In genomic region chr1:180533571-180533987, GRCh38 we compare ENCODE assay signal across 8 cellular contexts. TPM values are rescaled to one million over a fixed set of nuclear protein-coding genes. Genes with fewer than 3 reads are reported as not detected.
A peak's percentile ranks its signal among the peaks of the same experiment; 100 is the strongest.
DNase-seq lines count a peak whose midpoint lies in the region; ATAC-seq, FAIRE-seq and TF ChIP-seq lines count a peak whose summit lies in the region.

No MANE protein-coding gene starts in this region.

- H3K4me3 Mint-ChIP-seq in chondrocyte (ENCODE audit: unreplicated experiment): no peak overlapping the region

- CTCF ChIA-PET in HepG2 (lab: Yijun Ruan, JAX; ENCODE audit: low intra/inter-chr PET ratio, low total read pairs): interaction anchor here (1.3 to 2.5 kb wide), 3 partner anchors 18 to 330 kb away, joined by 6 to 31 read pairs (median 6); no protein-coding TSS in a partner anchor

- peak; percentile 83 for FAIRE-seq in HepG2 (lab: Jason Lieb, UNC)

- peak overlapping the region in 1 of 3 experiments; percentile 4; a peak in 1 of 6 replicates for H3K4me3 ChIP-seq in HepG2 (replicated peaks in 1 of 3; ENCODE audit: insufficient read depth in 1 of 3, low read depth in 2 of 3, low read length in 3 of 3)

- peaks cover 2 to 4% of the 10 kb centered on the region in 2 experiments; a peak in 3 of 5 replicates for H3K27me3 ChIP-seq in HepG2 (ENCODE audit: control insufficient read depth in 1 of 2, insufficient read depth in 2 of 2, low read length in 2 of 2)

- no peaks in the 10 kb centered on the region for H3K36me3 ChIP-seq in HepG2 (replicated peaks in 1 of 2; ENCODE audit: control insufficient read depth in 1 of 2, insufficient read depth in 2 of 2, low read length in 2 of 2)

- BruUV-seq in HepG2 (replicated peaks; lab: Mats Ljungman, UMichigan): no TSS peak

- no peaks in the 10 kb centered on the region for H3K9me3 ChIP-seq in HepG2 (ENCODE audit: low read length)

- H3K4me1 ChIP-seq in HepG2 (ENCODE audit: insufficient read depth, low read length): peaks cover 22% of the 10 kb centered on the region; the same call in 1 of the 2 replicates

- DNase-seq in G401 (ENCODE audit: low spot score): peak; percentile 51
- DNase-seq in NCI-H446 (lab: John Stamatoyannopoulos, UW): peak; percentile 56 to 85
- peak; percentile 68 for DNase-seq in activated CD4-positive, CD25-positive, alpha-beta regulatory T cell treated with anti-CD3 and anti-CD28 coated beads, Interleukin-2, amount 50 U/mL, for 72 hours
- DNase-seq in chondrocyte (ENCODE audit: low spot score): no peak
- peak; percentile 53 for DNase-seq in HepG2 (ENCODE audit: low spot score)
- peak; percentile 45 for DNase-seq in stimulated activated CD8-positive, alpha-beta memory T cell treated with anti-CD3 and anti-CD28 coated beads, Interleukin-12 subunit alpha, Interleukin-12 subunit beta, amount 100 ng/mL, for 1 hour (ENCODE audit: low read depth)
- DNase-seq in GOT3 (lab: John Stamatoyannopoulos, UW): no peak

- no peak for TF ChIP-seq EP300 in HepG2 (IDR thresholded peaks at IDR 0.05; ENCODE audit: low read depth in 2 of 2, low read length in 2 of 2)
- TF ChIP-seq EP300 in HepG2 (CRISPR knock-in tag; IDR thresholded peaks at IDR 0.05; ENCODE audit: borderline replicate concordance): no peak

- 0 out of 2 replicates have a peak overlapping the region, but pooled peaks have one; percentile 12 for H3K9ac ChIP-seq in HepG2 (ENCODE audit: insufficient read depth, low read depth, low read length)

- TF ChIP-seq RAD21 in HepG2 (CRISPR knock-in tag; IDR thresholded peaks at IDR 0.05): peak; percentile 76

- POLR2A ChIA-PET in HepG2 (lab: Yijun Ruan, JAX): no interaction called here

- H3K4me2 ChIP-seq in HepG2 (ENCODE audit: low read depth, low read length): peak overlapping the region; percentile 44

- H2AFZ ChIP-seq in HepG2 (ENCODE audit: low read length): peak overlapping the region; percentile 86

- WGBS in HepG2 (ENCODE audit: low lambda C conversion rate): 5% methylated on average over 6 of the region's 6 CpGs

- no peaks in the 10 kb centered on the region for H3K79me2 ChIP-seq in HepG2 (ENCODE audit: insufficient read depth, low read length)

- H3K27ac ChIP-seq in HepG2 (ENCODE audit: extremely low read length, insufficient read depth, low read length): no peak overlapping the region

- TF ChIP-seq CTCF in chondrocyte (IDR thresholded peaks at IDR 0.05) (peak; percentile 91), HepG2 (CRISPR knock-in tag; IDR thresholded peaks at IDR 0.05) (peak; percentile 88)

- no peaks in the 10 kb centered on the region for H3K36me3 Mint-ChIP-seq in chondrocyte (ENCODE audit: low read depth)

- H3K27me3 Mint-ChIP-seq in chondrocyte (ENCODE audit: low read depth): peaks cover 4% of the 10 kb centered on the region

- no peak for TF ChIP-seq POLR2A in HepG2 (IDR thresholded peaks at IDR 0.05; ENCODE audit: insufficient read depth in 1 of 2, low read depth in 2 of 2, low read length in 2 of 2)

- H3K9me3 Mint-ChIP-seq in chondrocyte (ENCODE audit: low read depth): no peaks in the 10 kb centered on the region

- peak; percentile 65 for ATAC-seq in HG02973 (IDR thresholded peaks at IDR 0.05; ENCODE audit: unreplicated experiment)
- ATAC-seq in HepG2: peak; percentile 90

- intact Hi-C loops in HepG2 (cut with micrococcal nuclease; ENCODE audit: unreplicated experiment): loop anchor here (2.0 to 5.0 kb wide), 4 partner anchors 17 to 329 kb away; partner anchors contain the start of gene XPR1

- no peak overlapping the region for H3K27ac Mint-ChIP-seq in chondrocyte (ENCODE audit: unreplicated experiment)

- H3K4me1 Mint-ChIP-seq in chondrocyte (ENCODE audit: low read depth): peaks cover 26% of the 10 kb centered on the region

- in situ Hi-C loops in G401 (cut with HindIII; ENCODE audit: low sequenced_read_pairs) (no loop called here), HepG2 (cut with HindIII; ENCODE audit: extremely low pct_ligation_motif_present, low pct_unique_long_range_greater_than_20kb) (no loop called here)

- no peaks in the 10 kb centered on the region for H4K20me1 ChIP-seq in HepG2 (ENCODE audit: insufficient read depth, low read length)

TF ChIP-seq in HepG2, 621 proteins besides CTCF, POLR2A, EP300 and RAD21 (continues in another document):
- TF ChIP-seq SMC3 (IDR thresholded peaks at IDR 0.05; ENCODE audit: low read length) (peak; percentile 96), ZXDC (CRISPR knock-in tag; IDR thresholded peaks at IDR 0.05) (no peak)

RNA-seq across cellular contexts. Expression of gene OVAAL, which starts 25.2 kb away (rescaled TPM):
- not detected in 2 replicates for total RNA-seq in G401 (2014; rRNA removed; shearing (Covaris generic))
- not detected in 3 replicates for total RNA-seq in chondrocyte
- total RNA-seq in HepG2 (2016; rRNA removed; fragmentation: Illumina TruSeq; extraction: Trizol): not detected in 2 replicates
- total RNA-seq in HepG2 (2016; cell fraction: cytosol; rRNA removed; fragmentation: Illumina TruSeq; extraction: Trizol; ENCODE audit: low read depth): not detected in 2 replicates
- 0.12 TPM in 1 of 2 replicates, not detected in the other for total RNA-seq in HepG2 (2016; cell fraction: insoluble cytoplasmic fraction; rRNA removed; fragmentation: Illumina TruSeq; extraction: Trizol)
- total RNA-seq in HepG2 (2016; cell fraction: membrane; rRNA removed; fragmentation: Illumina TruSeq; extraction: Trizol): not detected in 2 replicates
- not detected in 2 replicates for total RNA-seq in HepG2 (2016; cell fraction: nucleus; rRNA removed; fragmentation: Illumina TruSeq; extraction: Trizol)
- polyA plus RNA-seq in HepG2 (2011; rRNA removed): 0.04 and 0.08 TPM in 2 replicates
- 0.03 and 0.09 TPM in 2 replicates for polyA plus RNA-seq in HepG2 (2011; cell fraction: cytosol; rRNA removed)
- polyA plus RNA-seq in HepG2 (2011; cell fraction: nucleus; rRNA removed): not detected in 2 replicates
- polyA plus RNA-seq in HepG2 (2012): 0.09 TPM in 1 of 2 replicates, not detected in the other
- polyA plus RNA-seq in HepG2 (2016; cell fraction: cytosol; fragmentation: Illumina TruSeq; extraction: Trizol; ENCODE audit: low read depth): not detected in 2 replicates
- not detected in 2 replicates for polyA plus RNA-seq in HepG2 (2016; cell fraction: insoluble cytoplasmic fraction; fragmentation: Illumina TruSeq; extraction: Trizol; ENCODE audit: low read depth)
- 0.10 TPM in 1 of 2 replicates, not detected in the other for polyA plus RNA-seq in HepG2 (2016; cell fraction: membrane; fragmentation: Illumina TruSeq; extraction: Trizol; ENCODE audit: low read depth)
- polyA plus RNA-seq in HepG2 (2016; cell fraction: nucleus; fragmentation: Illumina TruSeq; extraction: Trizol; ENCODE audit: insufficient read depth, low read depth): not detected in 2 replicates
- not detected in 2 replicates for polyA minus RNA-seq in HepG2 (2011; rRNA and poly(A)+ RNA removed; ENCODE audit: low replicate concordance)
- polyA minus RNA-seq in HepG2 (2011; cell fraction: cytosol; rRNA and poly(A)+ RNA removed): not detected in 2 replicates
- not detected in 2 replicates for polyA minus RNA-seq in HepG2 (2011; cell fraction: nucleus; rRNA and poly(A)+ RNA removed)

RNA-seq across cellular contexts. Expression of gene ACBD6, which starts 31.2 kb away (rescaled TPM):
- 89.5 and 98.8 TPM in 2 replicates for total RNA-seq in G401 (2014; rRNA removed; shearing (Covaris generic))
- total RNA-seq in chondrocyte: 43.1 to 55.0 TPM (median 43.4 TPM) in 3 replicates
- total RNA-seq in HepG2 (2016; rRNA removed; fragmentation: Illumina TruSeq; extraction: Trizol): 40.3 and 47.2 TPM in 2 replicates
- 30.6 and 31.1 TPM in 2 replicates for total RNA-seq in HepG2 (2016; cell fraction: cytosol; rRNA removed; fragmentation: Illumina TruSeq; extraction: Trizol; ENCODE audit: low read depth)
- 41.0 and 43.9 TPM in 2 replicates for total RNA-seq in HepG2 (2016; cell fraction: insoluble cytoplasmic fraction; rRNA removed; fragmentation: Illumina TruSeq; extraction: Trizol)
- total RNA-seq in HepG2 (2016; cell fraction: membrane; rRNA removed; fragmentation: Illumina TruSeq; extraction: Trizol): 32.9 and 34.9 TPM in 2 replicates
- total RNA-seq in HepG2 (2016; cell fraction: nucleus; rRNA removed; fragmentation: Illumina TruSeq; extraction: Trizol): 55.8 and 63.0 TPM in 2 replicates
- 33.5 and 34.6 TPM in 2 replicates for polyA plus RNA-seq in HepG2 (2011; rRNA removed)
- polyA plus RNA-seq in HepG2 (2011; cell fraction: cytosol; rRNA removed): 26.4 and 27.2 TPM in 2 replicates
- polyA plus RNA-seq in HepG2 (2011; cell fraction: nucleus; rRNA removed): 68.1 and 72.9 TPM in 2 replicates
- 36.1 and 39.1 TPM in 2 replicates for polyA plus RNA-seq in HepG2 (2012)
- polyA plus RNA-seq in HepG2 (2016; cell fraction: cytosol; fragmentation: Illumina TruSeq; extraction: Trizol; ENCODE audit: low read depth): 21.5 and 22.5 TPM in 2 replicates
- polyA plus RNA-seq in HepG2 (2016; cell fraction: insoluble cytoplasmic fraction; fragmentation: Illumina TruSeq; extraction: Trizol; ENCODE audit: low read depth): 32.0 and 34.5 TPM in 2 replicates
- polyA plus RNA-seq in HepG2 (2016; cell fraction: membrane; fragmentation: Illumina TruSeq; extraction: Trizol; ENCODE audit: low read depth): 24.3 and 28.2 TPM in 2 replicates
- polyA plus RNA-seq in HepG2 (2016; cell fraction: nucleus; fragmentation: Illumina TruSeq; extraction: Trizol; ENCODE audit: insufficient read depth, low read depth): 64.9 and 65.5 TPM in 2 replicates
- 52.6 and 104 TPM in 2 replicates for polyA minus RNA-seq in HepG2 (2011; rRNA and poly(A)+ RNA removed; ENCODE audit: low replicate concordance)
- 16.2 and 16.5 TPM in 2 replicates for polyA minus RNA-seq in HepG2 (2011; cell fraction: cytosol; rRNA and poly(A)+ RNA removed)
- 83.4 and 88.0 TPM in 2 replicates for polyA minus RNA-seq in HepG2 (2011; cell fraction: nucleus; rRNA and poly(A)+ RNA removed)

Comparison
In these comparisons a context has a peak if more than half of its experiments do, and no peak if none do; other contexts are left out.
1. DNase-seq: peak in G401 (single experiment), NCI-H446 (2 of 2), activated CD4-positive, CD25-positive, alpha-beta regulatory T cell treated with anti-CD3 and anti-CD28 coated beads, Interleukin-2, amount 50 U/mL, for 72 hours (single experiment), HepG2 (single experiment) and stimulated activated CD8-positive, alpha-beta memory T cell treated with anti-CD3 and anti-CD28 coated beads, Interleukin-12 subunit alpha, Interleukin-12 subunit beta, amount 100 ng/mL, for 1 hour (single experiment); none in chondrocyte (single experiment) and GOT3 (single experiment).